ENCODE assay signal across 8 cellular contexts in genomic region chr5:123036391-123037103, GRCh38. TPM values are rescaled to one million over a fixed set of nuclear protein-coding genes. Genes with fewer than 3 reads are reported as not detected.
DNase-seq lines count a peak whose midpoint lies in the region; TF ChIP-seq lines count a peak whose summit lies in the region.

Gene PPIC, minus strand, starts transcription at chr5:123036725. Its CDS starts 100 bp downstream, at chr5:123036625.

- peak; percentile 75 for DNase-seq in A172 (ENCODE audit: low spot score)
- peak; percentile 15 for DNase-seq in G401 (ENCODE audit: low spot score)
- DNase-seq in HFF-Myc (ENCODE audit: extremely low read depth, low read depth), result no peak
- peak; percentile 68 for DNase-seq in NCI-H2196 (lab: John Stamatoyannopoulos, UW; ENCODE audit: unreplicated experiment)
- DNase-seq in activated naive CD8-positive, alpha-beta T cell treated with anti-CD3 and anti-CD28 coated beads for 36 hours, result peak; percentile 18
- peak; percentile 33 for DNase-seq in globus pallidus (ENCODE audit: low spot score)
- DNase-seq in neural crest cell (ENCODE audit: low read depth, low spot score), result peak; percentile 63
- DNase-seq in NCI-H146 (lab: John Stamatoyannopoulos, UW), result no peak

- no peaks in the 10 kb centered on the region for H3K9me3 Mint-ChIP-seq in activated naive CD8-positive, alpha-beta T cell treated with anti-CD3 and anti-CD28 coated beads for 36 hours
- no peaks in the 10 kb centered on the region for H3K9me3 Mint-ChIP-seq in neural crest cell

- H3K36me3 Mint-ChIP-seq in activated naive CD8-positive, alpha-beta T cell treated with anti-CD3 and anti-CD28 coated beads for 36 hours, result no peaks in the 10 kb centered on the region
- no peaks in the 10 kb centered on the region for H3K36me3 Mint-ChIP-seq in neural crest cell (ENCODE audit: low read depth)

- H3K27ac Mint-ChIP-seq in activated naive CD8-positive, alpha-beta T cell treated with anti-CD3 and anti-CD28 coated beads for 36 hours, result no peak within 1 kb of the TSS
- H3K27ac Mint-ChIP-seq in neural crest cell (ENCODE audit: unreplicated experiment), result no peak within 1 kb of the TSS

- no peak for TF ChIP-seq CTCF in HFF-Myc (IDR thresholded peaks at IDR 0.05; ENCODE audit: low read depth, low read length, missing control alignments)
- no peak for TF ChIP-seq CTCF in neural crest cell (conservative IDR thresholded peaks at IDR 0.05)

- H3K4me3 ChIP-seq in HFF-Myc (replicated peaks; ENCODE audit: low read depth, low read length), result peak within 1 kb of the TSS; percentile 70

- H3K27me3 Mint-ChIP-seq in activated naive CD8-positive, alpha-beta T cell treated with anti-CD3 and anti-CD28 coated beads for 36 hours, result peaks cover 77% of the 10 kb centered on the region
- H3K27me3 Mint-ChIP-seq in neural crest cell (ENCODE audit: low read depth), result peaks cover 82% of the 10 kb centered on the region

- peaks cover 12% of the 10 kb centered on the region for H3K4me1 Mint-ChIP-seq in activated naive CD8-positive, alpha-beta T cell treated with anti-CD3 and anti-CD28 coated beads for 36 hours
- H3K4me1 Mint-ChIP-seq in neural crest cell, result peaks cover 8% of the 10 kb centered on the region

- peak within 1 kb of the TSS; percentile 46 for H3K4me3 Mint-ChIP-seq in activated naive CD8-positive, alpha-beta T cell treated with anti-CD3 and anti-CD28 coated beads for 36 hours
- peak within 1 kb of the TSS; percentile 83 for H3K4me3 Mint-ChIP-seq in neural crest cell

- in situ Hi-C loops in G401 (cut with HindIII; ENCODE audit: low sequenced_read_pairs), result no loop called here

RNA-seq across cellular contexts. Expression of gene PPIC, which starts in this region (rescaled TPM):
- total RNA-seq in A172 (2014; rRNA removed; shearing (Covaris generic)), result 61.5 TPM in 2 replicates
- 2.3 and 4.1 TPM in 2 replicates for total RNA-seq in G401 (2014; rRNA removed; shearing (Covaris generic))
- total RNA-seq in activated naive CD8-positive, alpha-beta T cell treated with anti-CD3 and anti-CD28 coated beads for 36 hours, result not detected
- total RNA-seq in neural crest cell, result 0.93 and 1.7 TPM in 2 replicates

Comparison
In these comparisons a context has a peak if more than half of its experiments do, and no peak if none do; other contexts are left out.
1. RNA of gene PPIC (total RNA-seq): 61.5 TPM in A172; 2.3 to 4.1 TPM in G401, 0.93 to 1.7 TPM in neural crest cell and not detected in activated naive CD8-positive, alpha-beta T cell treated with anti-CD3 and anti-CD28 coated beads for 36 hours; every median in the first group is over 10 times any median in the second.
2. Peak in DNase-seq in activated naive CD8-positive, alpha-beta T cell treated with anti-CD3 and anti-CD28 coated beads for 36 hours; RNA of the gene not detected or under 1 TPM.
3. DNase-seq: peak in A172 (single experiment), G401 (single experiment), NCI-H2196 (single experiment), globus pallidus (single experiment) and neural crest cell (single experiment); none in HFF-Myc (single experiment) and NCI-H146 (single experiment).